ENCODE assay signal across 1 cellular context in the genomic region with DNA sequence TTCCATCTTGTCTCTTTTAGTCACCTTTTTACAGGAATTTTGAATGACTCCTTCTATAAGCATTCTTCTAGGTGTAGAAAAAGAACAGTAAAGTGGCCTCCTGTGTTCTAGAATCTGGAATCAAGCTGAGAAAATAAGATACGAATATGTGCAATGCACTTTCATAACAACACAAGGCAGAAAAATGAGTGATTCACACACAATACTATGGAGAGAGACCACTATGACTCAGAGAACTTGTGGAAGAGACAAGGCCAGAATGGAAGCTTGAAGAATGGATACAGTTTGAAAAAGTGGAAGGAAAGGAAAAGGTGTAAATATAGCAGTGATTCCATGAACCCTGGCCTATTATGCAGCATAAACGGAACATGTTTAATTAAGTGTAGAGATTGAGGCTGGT.
TF ChIP-seq lines count a peak whose summit lies in the region.

No MANE protein-coding gene starts in this region.

TF ChIP-seq in H1, 55 proteins besides CTCF, POLR2A, EP300 and RAD21:
- TF ChIP-seq SIX5 (IDR thresholded peaks at IDR 0.05; ENCODE audit: low read depth, low read length), result no peak
